ENCODE assay signal across 15 cellular contexts in the genomic region with DNA sequence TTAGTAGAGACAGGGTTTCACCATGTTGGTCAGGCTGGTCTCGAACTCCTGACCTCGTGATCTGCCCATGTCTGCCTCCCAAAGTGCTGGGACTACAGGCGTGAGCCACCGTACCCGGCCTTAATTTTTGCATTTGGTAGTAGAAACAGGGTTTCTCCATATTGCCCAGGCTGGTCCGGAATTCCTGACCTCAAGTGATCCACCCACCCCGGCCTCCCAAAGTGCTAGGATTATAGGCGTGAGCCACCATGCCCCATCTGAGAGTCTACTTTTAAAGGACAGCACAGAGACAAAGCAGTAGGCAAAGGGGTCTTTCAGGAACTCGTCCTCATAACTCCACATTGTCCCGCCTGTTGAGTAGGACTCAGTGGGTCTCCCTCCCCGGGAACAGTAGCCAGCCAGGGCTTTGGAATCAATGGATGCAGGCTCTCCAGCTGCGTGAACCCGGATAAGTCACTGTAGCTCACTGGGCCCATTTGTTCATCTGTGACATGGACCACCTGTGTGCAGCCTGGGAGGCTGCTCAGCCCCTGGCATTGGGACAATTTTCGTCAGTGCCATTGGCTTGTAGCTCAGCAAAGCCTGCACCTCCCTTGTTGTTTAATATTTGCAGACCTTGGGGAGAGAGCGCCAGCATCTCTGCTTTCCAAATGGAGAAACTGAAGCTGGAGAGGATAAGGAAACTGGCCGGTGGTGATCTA.
DNase-seq lines count a peak whose midpoint lies in the region; ATAC-seq and TF ChIP-seq lines count a peak whose summit lies in the region.
"Had no signal": no experiment of that assay in that cellular context is flagged by ENCODE, and none has a peak within 500 bp of the region (broad histone marks: within the 10 kb centered on the region; RNA-seq: fewer than 3 reads in every experiment).

No MANE protein-coding gene starts in this region.

- no peak for ATAC-seq in natural killer cell treated with Interleukin-12 subunit alpha and Interleukin-12 subunit beta and Interleukin-15 and Interleukin-18, amount 100 ng/mL, for 72 hours
- no peak for ATAC-seq in natural killer cell
- ATAC-seq: A549, GM12878, HCT116 had no signal

- no peak overlapping the region for H3K4me3 Mint-ChIP-seq in natural killer cell treated with Interleukin-12 subunit alpha and Interleukin-12 subunit beta and Interleukin-15 and Interleukin-18, amount 100 ng/mL, for 72 hours
- H3K4me3 Mint-ChIP-seq in natural killer cell = no peak overlapping the region
- H3K4me3 Mint-ChIP-seq: CD4-positive, CD25-positive, alpha-beta regulatory T cell had no signal

- in situ Hi-C loops in KBM-7 (cut with MboI; ENCODE audit: low pct_unique_long_range_greater_than_20kb, low sequenced_read_pairs) = no loop called here

- no peaks in the 10 kb centered on the region for H3K9me3 Mint-ChIP-seq in natural killer cell treated with Interleukin-12 subunit alpha and Interleukin-12 subunit beta and Interleukin-15 and Interleukin-18, amount 100 ng/mL, for 72 hours
- H3K9me3 Mint-ChIP-seq in natural killer cell = peaks cover 2 to 5% of the 10 kb centered on the region in 2 donors

- H3K4me1 Mint-ChIP-seq in natural killer cell treated with Interleukin-12 subunit alpha and Interleukin-12 subunit beta and Interleukin-15 and Interleukin-18, amount 100 ng/mL, for 72 hours (ENCODE audit: low read depth in 2 of 2) = no peaks in the 10 kb centered on the region
- no peaks in the 10 kb centered on the region for H3K4me1 Mint-ChIP-seq in natural killer cell
- H3K4me1 Mint-ChIP-seq: CD4-positive, CD25-positive, alpha-beta regulatory T cell had no signal

- DNase-seq in natural killer cell treated with Interleukin-12 subunit alpha and Interleukin-12 subunit beta and Interleukin-15 and Interleukin-18, amount 100 ng/mL, for 72 hours (ENCODE audit: low spot score) = peak; percentile 26
- DNase-seq in natural killer cell = no peak
- peak; percentile 21 for DNase-seq in NCI-H1694 (lab: John Stamatoyannopoulos, UW)
- DNase-seq in mucosa of gallbladder (ENCODE audit: low spot score) = peak; percentile 12
- no peak for DNase-seq in NCI-H2081 (lab: John Stamatoyannopoulos, UW)
- DNase-seq in COR-L47 (lab: John Stamatoyannopoulos, UW) = no peak
- no peak for DNase-seq in KBM-7
- DNase-seq: BE2C; Calu3; CD4-positive, CD25-positive, alpha-beta regulatory T cell; DMS79; GM23248 had no signal

- intact Hi-C loops in natural killer cell (cut with micrococcal nuclease) = no loop called here

- no peaks in the 10 kb centered on the region for H3K36me3 Mint-ChIP-seq in natural killer cell treated with Interleukin-12 subunit alpha and Interleukin-12 subunit beta and Interleukin-15 and Interleukin-18, amount 100 ng/mL, for 72 hours
- H3K36me3 Mint-ChIP-seq in natural killer cell = peaks cover 7% of the 10 kb centered on the region
- H3K36me3 Mint-ChIP-seq: CD4-positive, CD25-positive, alpha-beta regulatory T cell had no signal

- peaks cover 0 to 4% of the 10 kb centered on the region in 2 donors for H3K27me3 Mint-ChIP-seq in natural killer cell treated with Interleukin-12 subunit alpha and Interleukin-12 subunit beta and Interleukin-15 and Interleukin-18, amount 100 ng/mL, for 72 hours
- no peaks in the 10 kb centered on the region for H3K27me3 Mint-ChIP-seq in natural killer cell (ENCODE audit: low read depth in 2 of 2)
- H3K27me3 Mint-ChIP-seq: CD4-positive, CD25-positive, alpha-beta regulatory T cell had no signal

- H3K27ac Mint-ChIP-seq in natural killer cell treated with Interleukin-12 subunit alpha and Interleukin-12 subunit beta and Interleukin-15 and Interleukin-18, amount 100 ng/mL, for 72 hours = no peak overlapping the region
- H3K27ac Mint-ChIP-seq in natural killer cell = no peak overlapping the region
- H3K27ac Mint-ChIP-seq: CD4-positive, CD25-positive, alpha-beta regulatory T cell had no signal

- TF ChIP-seq CTCF in natural killer cell (IDR thresholded peaks at IDR 0.05) = no peak

Comparison
In these comparisons a context has a peak if more than half of its experiments do, and no peak if none do; other contexts are left out.
1. DNase-seq: peak in natural killer cell treated with Interleukin-12 subunit alpha and Interleukin-12 subunit beta and Interleukin-15 and Interleukin-18, amount 100 ng/mL, for 72 hours (single experiment), NCI-H1694 (single experiment) and mucosa of gallbladder (single experiment); none in natural killer cell (single experiment), NCI-H2081 (0 of 2), COR-L47 (single experiment) and KBM-7 (single experiment).